Comparison of ENCODE assay signal across 10 cellular contexts in the genomic region with DNA sequence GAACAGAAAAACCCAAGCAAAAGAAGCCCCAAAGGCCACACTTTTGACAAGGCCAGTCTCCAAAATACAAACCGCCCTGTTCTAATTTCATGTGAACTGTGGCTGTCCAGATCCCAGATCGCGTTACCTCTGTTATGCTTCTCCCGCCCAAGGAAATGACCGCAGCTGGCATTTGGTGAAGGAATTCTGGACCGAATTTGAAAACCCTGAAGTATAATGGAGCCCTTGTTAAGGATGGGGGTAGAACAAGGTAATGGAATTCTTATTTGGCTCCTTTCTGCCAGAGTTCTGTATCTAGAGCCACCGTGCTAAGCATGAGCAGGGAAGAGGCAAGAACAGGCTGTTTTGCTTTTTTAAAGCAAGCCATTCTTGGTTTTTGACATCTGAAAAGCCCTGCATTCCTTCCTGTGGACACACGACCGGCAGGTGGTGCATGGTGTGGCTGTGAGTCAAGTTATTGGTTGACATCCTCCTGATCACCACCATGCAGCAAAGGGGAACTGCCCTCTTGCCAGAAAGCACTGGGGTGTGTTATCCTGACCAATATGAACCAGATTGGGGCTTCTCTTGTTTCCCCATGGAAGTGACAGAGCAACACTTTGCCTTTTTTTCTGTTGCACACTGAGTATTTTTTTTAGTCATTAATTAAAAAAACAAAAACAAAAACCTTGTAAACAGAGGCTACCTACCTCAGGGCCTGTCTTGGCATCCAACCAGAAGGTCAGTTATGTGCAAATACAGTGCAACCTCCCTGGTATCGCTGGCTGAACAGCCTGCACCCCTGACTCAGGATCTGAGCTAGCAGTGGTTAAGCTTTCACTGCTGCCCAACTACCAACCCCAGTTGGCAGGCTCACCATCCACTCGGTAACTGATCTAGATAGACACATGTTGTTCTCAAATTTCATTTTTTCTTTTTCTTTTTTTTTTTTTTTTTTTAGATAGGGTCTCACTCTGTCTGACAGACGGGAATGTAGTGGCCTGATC. TPM values are rescaled to one million over a fixed set of nuclear protein-coding genes. Genes with fewer than 3 reads are reported as not detected.
DNase-seq lines count a peak whose midpoint lies in the region; ATAC-seq and TF ChIP-seq lines count a peak whose summit lies in the region.
"Had no signal": no experiment of that assay in that cellular context is flagged by ENCODE, and none has a peak within 500 bp of the region (broad histone marks: within the 10 kb centered on the region; RNA-seq: fewer than 3 reads in every experiment).

No MANE protein-coding gene starts in this region.

- no peak overlapping the region for H2BK15ac ChIP-seq in neuronal stem cell (ENCODE audit: low read length)

- H3K79me1 ChIP-seq in neuronal stem cell (ENCODE audit: low read depth, low read length) = no peaks in the 10 kb centered on the region

- no peaks in the 10 kb centered on the region for H3K27me3 Mint-ChIP-seq in activated T-helper 17 cell treated with anti-CD3 and anti-CD28 coated beads, Interleukin-2, amount 50 U/mL, for 72 hours

- H2BK5ac ChIP-seq in neuronal stem cell (ENCODE audit: low read length) = no peak overlapping the region

- no peak overlapping the region for H3K18ac ChIP-seq in neuronal stem cell (ENCODE audit: low read length)

- no peak overlapping the region for H3K4me2 ChIP-seq in neuronal stem cell (ENCODE audit: insufficient read depth, low read length, poor library complexity, severe bottlenecking)

- peak; percentile 35 for TF ChIP-seq CTCF in GM12864 (IDR thresholded peaks at IDR 0.05; ENCODE audit: low read depth, low read length, missing control alignments)

- no peaks in the 10 kb centered on the region for H3K36me3 Mint-ChIP-seq in activated T-helper 17 cell treated with anti-CD3 and anti-CD28 coated beads, Interleukin-2, amount 50 U/mL, for 72 hours (ENCODE audit: low read depth)

- H2BK12ac ChIP-seq in neuronal stem cell (ENCODE audit: low read length) = no peak overlapping the region

- H3K4me3 Mint-ChIP-seq in activated T-helper 17 cell treated with anti-CD3 and anti-CD28 coated beads, Interleukin-2, amount 50 U/mL, for 72 hours = no peak overlapping the region

- H3K9me3 ChIP-seq in adipocyte (ENCODE audit: control insufficient read depth, low read length) (no peaks in the 10 kb centered on the region), neuronal stem cell (replicated peaks in 1 of 2; ENCODE audit: control insufficient read depth in 2 of 2, insufficient read depth in 1 of 2, low read depth in 1 of 2, low read length in 2 of 2) (no peaks in the 10 kb centered on the region)

- H3K4ac ChIP-seq in neuronal stem cell (ENCODE audit: low read length) = no peak overlapping the region

- DNase-seq in GM12864 (ENCODE audit: low read depth) = no peak
- DNase-seq in HT1080 (ENCODE audit: low read depth) = peak; percentile 49
- DNase-seq in adipocyte (ENCODE audit: low read depth) = peak; percentile 17
- no peak for DNase-seq in neuronal stem cell (ENCODE audit: low spot score)
- DNase-seq in NCI-H187 treated with DMSO at 0.1 percent for 48 hours (lab: John Stamatoyannopoulos, UW) = no peak

- H4K91ac ChIP-seq in neuronal stem cell (ENCODE audit: low read depth, low read length, poor library complexity) = no peak overlapping the region

- H3K9ac ChIP-seq in adipocyte (ENCODE audit: low read length) (no peak overlapping the region), neuronal stem cell (ENCODE audit: low read depth, low read length, poor library complexity) (no peak overlapping the region)

- no peaks in the 10 kb centered on the region for H3K9me3 Mint-ChIP-seq in activated T-helper 17 cell treated with anti-CD3 and anti-CD28 coated beads, Interleukin-2, amount 50 U/mL, for 72 hours

- WGBS in neuronal stem cell (ENCODE audit: extremely low coverage in 2 of 2, insufficient read length in 2 of 2, insufficient replicate concordance in 1 of 2), 2 donors = no CpG with 5 or more reads among the region's 12 CpGs

- no peak overlapping the region for H3K27ac Mint-ChIP-seq in activated T-helper 17 cell treated with anti-CD3 and anti-CD28 coated beads, Interleukin-2, amount 50 U/mL, for 72 hours

- no peaks in the 10 kb centered on the region for H3K27me3 ChIP-seq in adipocyte (replicated peaks; ENCODE audit: control insufficient read depth, insufficient read depth, low read length)
- H3K27me3 ChIP-seq in neuronal stem cell (ENCODE audit: control insufficient read depth in 3 of 3, insufficient read depth in 3 of 3, low read depth in 1 of 3, low read length in 3 of 3) = no peaks in the 10 kb centered on the region

- ATAC-seq in activated T-helper 17 cell treated with anti-CD3 and anti-CD28 coated beads, Interleukin-2, amount 50 U/mL, for 72 hours (replicated peaks) = no peak
- ATAC-seq in GM19397 (IDR thresholded peaks at IDR 0.05; ENCODE audit: unreplicated experiment) = no peak
- ATAC-seq in HG03354 (IDR thresholded peaks at IDR 0.05; ENCODE audit: poor library complexity, severe bottlenecking, unreplicated experiment) = no peak

- no peaks in the 10 kb centered on the region for H3K4me1 Mint-ChIP-seq in activated T-helper 17 cell treated with anti-CD3 and anti-CD28 coated beads, Interleukin-2, amount 50 U/mL, for 72 hours

- H3K4me1 ChIP-seq in adipocyte (ENCODE audit: control insufficient read depth, insufficient read depth, low read length) (no peaks in the 10 kb centered on the region), neuronal stem cell (ENCODE audit: control insufficient read depth in 2 of 2, insufficient read depth in 1 of 2, low read depth in 1 of 2, low read length in 2 of 2) (peaks cover 0 to 3% of the 10 kb centered on the region in 2 donors)

- no peak overlapping the region for H3K14ac ChIP-seq in neuronal stem cell (ENCODE audit: low read length)

- no peaks in the 10 kb centered on the region for H3K36me3 ChIP-seq in adipocyte (ENCODE audit: control insufficient read depth, insufficient read depth, low read length, severe bottlenecking)
- no peaks in the 10 kb centered on the region for H3K36me3 ChIP-seq in neuronal stem cell (replicated peaks in 1 of 2; ENCODE audit: control insufficient read depth in 2 of 2, insufficient read depth in 2 of 2, low read length in 2 of 2)

- no peak overlapping the region for H2AFZ ChIP-seq in neuronal stem cell (ENCODE audit: low read length)

- no peak overlapping the region for H2BK120ac ChIP-seq in neuronal stem cell (ENCODE audit: low read depth, low read length)

- H3K23ac ChIP-seq in neuronal stem cell (ENCODE audit: low read depth, low read length, poor library complexity) = no peak overlapping the region

- H2AK5ac ChIP-seq in neuronal stem cell (ENCODE audit: low read depth, low read length) = no peak overlapping the region

- no peak overlapping the region for H4K8ac ChIP-seq in neuronal stem cell (ENCODE audit: low read depth, low read length)

- H3K27ac ChIP-seq in neuronal stem cell (replicated peaks; ENCODE audit: low read length) = peak overlapping the region; percentile 38

- no peak overlapping the region for H3K4me3 ChIP-seq in GM12864 (ENCODE audit: low read depth, low read length)
- no peak overlapping the region for H3K4me3 ChIP-seq in adipocyte (ENCODE audit: low read length)
- no peak overlapping the region for H3K4me3 ChIP-seq in neuronal stem cell (ENCODE audit: low read length in 2 of 2)

RNA-seq across cellular contexts. Expression of a gene that starts 14.2 kb away (rescaled TPM):
- not detected in 2 replicates for total RNA-seq in HT1080 (2014; rRNA removed; shearing (Covaris generic))
- polyA plus RNA-seq in HT1080 (2015; cell fraction: cytosol; rRNA removed) = not detected in 2 replicates
- not detected in 2 replicates for polyA plus RNA-seq in HT1080 (2015; cell fraction: nucleus; rRNA removed)
- not detected for polyA plus RNA-seq in neuronal stem cell (2013, experiment 1 of 2)
- not detected for polyA plus RNA-seq in neuronal stem cell (2013, experiment 2 of 2)
- total RNA-seq in activated T-helper 17 cell treated with anti-CD3 and anti-CD28 coated beads, Interleukin-2, amount 50 U/mL, for 72 hours = not detected
- total RNA-seq: fibroblast of lung, NCI-H460 had no signal
- polyA plus RNA-seq: fibroblast of lung had no signal

RNA-seq across cellular contexts. Expression of a gene that starts 58.6 kb away (rescaled TPM):
- 49.7 and 51.6 TPM in 2 replicates for total RNA-seq in HT1080 (2014; rRNA removed; shearing (Covaris generic))
- polyA plus RNA-seq in HT1080 (2015; cell fraction: cytosol; rRNA removed) = 18.2 and 18.8 TPM in 2 replicates
- polyA plus RNA-seq in HT1080 (2015; cell fraction: nucleus; rRNA removed) = 29.1 and 38.6 TPM in 2 replicates
- 17.7 TPM for polyA plus RNA-seq in neuronal stem cell (2013, experiment 1 of 2)
- 18.3 TPM for polyA plus RNA-seq in neuronal stem cell (2013, experiment 2 of 2)
- 10 to 100 TPM; 36.4 to 71.0 TPM for total RNA-seq in activated T-helper 17 cell treated with anti-CD3 and anti-CD28 coated beads, Interleukin-2, amount 50 U/mL, for 72 hours

Comparison
In these comparisons a context has a peak if more than half of its experiments do, and no peak if none do; other contexts are left out.
1. DNase-seq: peak in HT1080 (single experiment) and adipocyte (single experiment); none in GM12864 (single experiment), neuronal stem cell (single experiment) and NCI-H187 treated with DMSO at 0.1 percent for 48 hours (single experiment).